8 cellular contexts compared by ENCODE assay signal in genomic region chr16:56988161-56988947, GRCh38. TPM values are rescaled to one million over a fixed set of nuclear protein-coding genes. Genes with fewer than 3 reads are reported as not detected.
DNase-seq lines count a peak whose midpoint lies in the region; ATAC-seq and TF ChIP-seq lines count a peak whose summit lies in the region.

No MANE protein-coding gene starts in this region.

- 79% methylated on average over 5 of the region's 6 CpGs for WGBS in HUES64

- H3K4me1 Mint-ChIP-seq in naive thymus-derived CD4-positive, alpha-beta T cell, result peaks cover 62 to 87% (median 65%) of the 10 kb centered on the region in 7 donors

- H3K4me3 ChIP-seq in AG04450 (ENCODE audit: low read depth, low read length), result peak overlapping the region; percentile 81
- H3K4me3 ChIP-seq in HUES64 (ENCODE audit: low read length), result peak overlapping the region; percentile 62
- H3K4me3 ChIP-seq in naive thymus-derived CD4-positive, alpha-beta T cell (ENCODE audit: low read length), result peak overlapping the region; percentile 73

- no peaks in the 10 kb centered on the region for H3K9me3 Mint-ChIP-seq in naive thymus-derived CD4-positive, alpha-beta T cell

- H3K36me3 Mint-ChIP-seq in naive thymus-derived CD4-positive, alpha-beta T cell, result peaks cover 4 to 70% (median 29%) of the 10 kb centered on the region in 5 donors

- H3K36me3 ChIP-seq in HUES64 (ENCODE audit: insufficient read depth, low read length), result no peaks in the 10 kb centered on the region
- peaks cover 0 to 6% (median 0%) of the 10 kb centered on the region in 3 experiments for H3K36me3 ChIP-seq in naive thymus-derived CD4-positive, alpha-beta T cell (ENCODE audit: control insufficient read depth in 2 of 3, insufficient read depth in 3 of 3, low read length in 3 of 3)

- no peaks in the 10 kb centered on the region; the same call in 1 of the 2 replicates for H3K4me1 ChIP-seq in HUES64 (ENCODE audit: insufficient read depth, low read length)
- peaks cover 20 to 50% of the 10 kb centered on the region in 2 donors for H3K4me1 ChIP-seq in naive thymus-derived CD4-positive, alpha-beta T cell (ENCODE audit: control insufficient read depth in 2 of 2, insufficient read depth in 2 of 2, low read length in 2 of 2)

- no peak overlapping the region for H3K9ac ChIP-seq in HUES64 (ENCODE audit: low read depth, low read length)

- DNase-seq in AG04450 (ENCODE audit: low read depth, low spot score) (no peak), kidney glomerular epithelial cell (lab: John Stamatoyannopoulos, UW) (no peak), NCI-H2196 treated with DMSO at 0.1 percent for 48 hours (lab: John Stamatoyannopoulos, UW; ENCODE audit: unreplicated experiment) (no peak), HK-2 (ENCODE audit: unreplicated experiment) (no peak), A172 (ENCODE audit: low spot score) (no peak)
- DNase-seq in naive thymus-derived CD4-positive, alpha-beta T cell, result no peak

- no peaks in the 10 kb centered on the region for H3K27me3 ChIP-seq in AG04450 (ENCODE audit: control insufficient read depth, insufficient read depth, low read length)
- H3K27me3 ChIP-seq in HUES64 (ENCODE audit: insufficient read depth, low read length), result peaks cover 38% of the 10 kb centered on the region
- H3K27me3 ChIP-seq in naive thymus-derived CD4-positive, alpha-beta T cell (ENCODE audit: control insufficient read depth in 2 of 2, insufficient read depth in 2 of 2, low read length in 2 of 2), result no peaks in the 10 kb centered on the region

- H3K4me3 Mint-ChIP-seq in naive thymus-derived CD4-positive, alpha-beta T cell, result peak overlapping the region; percentile 93 to 100 (median 98)

- H3K27ac ChIP-seq in AG04450 (ENCODE audit: low read depth, low read length), result peak overlapping the region; percentile 31
- H3K27ac ChIP-seq in HUES64 (ENCODE audit: low read depth, low read length), result no peak overlapping the region
- H3K27ac ChIP-seq in cingulate gyrus (ENCODE audit: low read depth, low read length), result peak overlapping the region; percentile 80
- H3K27ac ChIP-seq in naive thymus-derived CD4-positive, alpha-beta T cell (ENCODE audit: low read depth, low read length), result peak overlapping the region; percentile 98

- CTCF ChIA-PET in AG04450 (lab: Charles Lee), result interaction anchor here (1.9 kb wide), 1 partner anchor 24 kb away, joined by 5 read pairs; no protein-coding TSS in a partner anchor
- CTCF ChIA-PET in naive thymus-derived CD4-positive, alpha-beta T cell (lab: Charles Lee), result interaction anchor here (1.0 to 1.3 kb wide), 3 partner anchors 23 to 95 kb away, joined by 3 to 5 read pairs (median 4); no protein-coding TSS in a partner anchor

- intact Hi-C loops in naive thymus-derived CD4-positive, alpha-beta T cell (cut with micrococcal nuclease), result loop anchor here in 1 of 2 donors (5.0 kb wide), 1 partner anchor 56 kb away; the partner anchor contains the start of gene HERPUD1

- TF ChIP-seq CTCF in AG04450 (IDR thresholded peaks at IDR 0.05; ENCODE audit: low read depth, low read length), result no peak

- peak overlapping the region; percentile 85 to 99 (median 97) for H3K27ac Mint-ChIP-seq in naive thymus-derived CD4-positive, alpha-beta T cell

- no peak for ATAC-seq in naive thymus-derived CD4-positive, alpha-beta T cell

- H3K27me3 Mint-ChIP-seq in naive thymus-derived CD4-positive, alpha-beta T cell, result no peaks in the 10 kb centered on the region

- POLR2A ChIA-PET in AG04450 (lab: Yijun Ruan, JAX), result interaction anchor here (0.5 to 1.6 kb wide), 5 partner anchors 24 to 355 kb away, joined by 3 to 7 read pairs (median 5); no protein-coding TSS in a partner anchor
- POLR2A ChIA-PET in naive thymus-derived CD4-positive, alpha-beta T cell (lab: Charles Lee), result interaction anchor here (0.5 to 9.7 kb wide), 16 partner anchors 9 to 301 kb away, joined by 3 to 111 read pairs (median 16); partner anchors contain the start of genes PSME3IP1 and RSPRY1

- H3K9me3 ChIP-seq in AG04450 (ENCODE audit: control insufficient read depth, insufficient read depth, low read length) (no peaks in the 10 kb centered on the region; the same call in 1 of the 2 replicates), HUES64 (ENCODE audit: insufficient read depth, low read depth, low read length) (no peaks in the 10 kb centered on the region)
- no peaks in the 10 kb centered on the region for H3K9me3 ChIP-seq in naive thymus-derived CD4-positive, alpha-beta T cell (ENCODE audit: control insufficient read depth in 2 of 3, low read length in 3 of 3)

RNA-seq across cellular contexts. Expression of gene NLRC5, which starts 1.0 kb away (rescaled TPM):
- 9.2 and 13.1 TPM in 2 replicates for polyA plus RNA-seq in AG04450 (2011; rRNA removed)
- polyA minus RNA-seq in AG04450 (2011; rRNA and poly(A)+ RNA removed), result 37.2 and 38.1 TPM in 2 replicates
- polyA plus RNA-seq in HUES64 (2013, experiment 1 of 2), result 0.50 TPM
- polyA plus RNA-seq in HUES64 (2013, experiment 2 of 2), result 0.19 TPM
- 100 to 1,000 TPM; 380 to 615 (median 394) TPM for total RNA-seq in naive thymus-derived CD4-positive, alpha-beta T cell
- polyA plus RNA-seq in naive thymus-derived CD4-positive, alpha-beta T cell, result 100 to 1,000 TPM in 1 of 2 donors, 10 to 100 TPM in 1; 76.0 to 122 TPM
- total RNA-seq in A172 (2014; rRNA removed; shearing (Covaris generic)), result 15.0 and 20.2 TPM in 2 replicates

RNA-seq across cellular contexts. Expression of gene CETP, which starts 26.6 kb away (rescaled TPM):
- polyA plus RNA-seq in AG04450 (2011; rRNA removed), result 0.09 and 0.17 TPM in 2 replicates
- polyA minus RNA-seq in AG04450 (2011; rRNA and poly(A)+ RNA removed), result not detected in 2 replicates
- polyA plus RNA-seq in HUES64 (2013, experiment 1 of 2), result not detected
- not detected for polyA plus RNA-seq in HUES64 (2013, experiment 2 of 2)
- total RNA-seq in naive thymus-derived CD4-positive, alpha-beta T cell, result not detected
- polyA plus RNA-seq in naive thymus-derived CD4-positive, alpha-beta T cell, result under 1 TPM; 0.17 to 0.25 TPM
- total RNA-seq in A172 (2014; rRNA removed; shearing (Covaris generic)), result not detected in 2 replicates

RNA-seq across cellular contexts. Expression of gene HERPUD1, which starts 56.4 kb away (rescaled TPM):
- 207 and 215 TPM in 2 replicates for polyA plus RNA-seq in AG04450 (2011; rRNA removed)
- polyA minus RNA-seq in AG04450 (2011; rRNA and poly(A)+ RNA removed), result 243 and 282 TPM in 2 replicates
- polyA plus RNA-seq in HUES64 (2013, experiment 1 of 2), result 20.7 TPM
- polyA plus RNA-seq in HUES64 (2013, experiment 2 of 2), result 20.1 TPM
- total RNA-seq in naive thymus-derived CD4-positive, alpha-beta T cell, result 100 to 1,000 TPM; 102 to 226 (median 131) TPM
- polyA plus RNA-seq in naive thymus-derived CD4-positive, alpha-beta T cell, result 10 to 100 TPM; 42.0 to 61.8 TPM
- total RNA-seq in A172 (2014; rRNA removed; shearing (Covaris generic)), result 35.0 and 55.6 TPM in 2 replicates

Comparison
In these comparisons a context has a peak if more than half of its experiments do, and no peak if none do; other contexts are left out.
1. RNA of gene NLRC5, which starts 1.0 kb away (total RNA-seq): 380 to 615 TPM in naive thymus-derived CD4-positive, alpha-beta T cell; 15.0 to 20.2 TPM in A172; every median in the first group is over 10 times any median in the second.
2. Peak in every context shown above with its lines, with median percentiles within 50 percentile points of each other: H3K4me3 ChIP-seq.